ENCODE assay signal across 28 cellular contexts in the genomic region with DNA sequence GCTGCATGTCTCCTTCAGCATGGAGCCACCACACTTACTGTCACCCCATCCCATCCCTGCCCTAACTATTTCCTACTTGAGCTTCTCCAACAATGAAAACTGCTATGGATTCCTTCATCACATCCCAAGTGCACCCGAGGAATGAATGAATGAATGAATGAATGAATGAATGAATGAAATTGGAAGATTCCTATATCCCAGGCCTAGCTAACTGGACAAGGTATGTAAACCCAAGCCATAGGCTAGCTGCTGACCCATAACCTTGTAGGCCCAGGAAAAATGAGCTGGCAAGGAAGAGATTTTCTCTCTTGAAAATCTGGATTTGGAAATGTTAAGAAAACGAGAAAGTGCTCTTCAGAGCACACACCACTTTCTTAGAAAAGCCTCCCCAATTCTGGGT.
"Had no signal": no experiment of that assay in that cellular context is flagged by ENCODE, and none has a peak within 500 bp of the region (broad histone marks: within the 10 kb centered on the region; RNA-seq: fewer than 3 reads in every experiment).

No MANE protein-coding gene starts in this region.

- H3K4me3 ChIP-seq: adrenal gland, breast epithelium, MG63, Peyer's patch, SJCRH30 had no signal

- H3K9me3 Mint-ChIP-seq: activated CD8-positive, alpha-beta T cell treated with anti-CD3 and anti-CD28 coated beads for 36 hours; activated naive CD8-positive, alpha-beta T cell treated with anti-CD3 and anti-CD28 coated beads, Interleukin-2, amount 10 ng/mL, durations not matched to agents 7 days and 5 days; activated T-cell treated with anti-CD3 and anti-CD28 coated beads, Interleukin-2, amount 50 U/mL, for 72 hours; T-helper 1 cell treated with Interleukin-12 subunit alpha and Interleukin-12 subunit beta and Interleukin-4 antibody, amounts not matched to agents 30 μg/mL and 1 μg/mL, for 36 hours had no signal

- H3K4me2 ChIP-seq: SK-N-SH had no signal

- H3K27me3 ChIP-seq: adrenal gland, breast epithelium, MG63, Peyer's patch had no signal

- H3K27ac ChIP-seq: adrenal gland, breast epithelium, Peyer's patch, RWPE1, SJCRH30 had no signal

- H3K27ac Mint-ChIP-seq: activated CD8-positive, alpha-beta T cell treated with anti-CD3 and anti-CD28 coated beads for 36 hours; activated naive CD8-positive, alpha-beta T cell treated with anti-CD3 and anti-CD28 coated beads, Interleukin-2, amount 10 ng/mL, durations not matched to agents 7 days and 5 days; activated T-cell treated with anti-CD3 and anti-CD28 coated beads, Interleukin-2, amount 50 U/mL, for 72 hours; T-helper 1 cell treated with Interleukin-12 subunit alpha and Interleukin-12 subunit beta and Interleukin-4 antibody, amounts not matched to agents 30 μg/mL and 1 μg/mL, for 36 hours had no signal

- H3K36me3 Mint-ChIP-seq: activated naive CD8-positive, alpha-beta T cell treated with anti-CD3 and anti-CD28 coated beads, Interleukin-2, amount 10 ng/mL, durations not matched to agents 7 days and 5 days had no signal

- ATAC-seq: activated CD4-positive, CD25-positive, alpha-beta regulatory T cell treated with anti-CD3 and anti-CD28 coated beads, Interleukin-2, amount 50 U/mL, for 24 hours; activated CD8-positive, alpha-beta T cell treated with anti-CD3 and anti-CD28 coated beads for 36 hours; activated T-cell treated with anti-CD3 and anti-CD28 coated beads, Interleukin-2, amount 50 U/mL, for 72 hours had no signal

- DNase-seq: activated CD4-positive, alpha-beta T cell treated with anti-CD3 and anti-CD28 coated beads for 4 hours; activated CD8-positive, alpha-beta memory T cell treated with anti-CD3 and anti-CD28 coated beads, Interleukin-2, amount 50 U/mL, for 4 hours; activated CD8-positive, alpha-beta T cell treated with anti-CD3 and anti-CD28 coated beads for 36 hours; activated naive CD4-positive, alpha-beta T cell treated with anti-CD3 and anti-CD28 coated beads, Interleukin-2, amount 50 U/mL, for 16 hours; activated naive CD8-positive, alpha-beta T cell treated with anti-CD3 and anti-CD28 coated beads, Interleukin-2, amount 10 ng/mL, durations not matched to agents 7 days and 5 days; activated T-cell treated with anti-CD3 and anti-CD28 coated beads, Interleukin-2, amount 50 U/mL, for 72 hours; adrenal gland; anterior cingulate cortex; central memory CD4-positive, alpha-beta T cell; MG63; MV-4-11; NCI-H1092 treated with DMSO at 0.1 percent for 48 hours; NCI-H1417 treated with DMSO at 0.1 percent for 48 hours; NCI-H1694; NCI-H2029 treated with DMSO at 0.1 percent for 48 hours; NCI-H345; NCI-H510A; NCI-H526 treated with DMSO at 0.1 percent for 48 hours; NCI-H82; OCI-M1; Peyer's patch; Right ventricle myocardium superior; SJCRH30; SK-N-SH had no signal

- H3K4me3 Mint-ChIP-seq: activated CD8-positive, alpha-beta T cell treated with anti-CD3 and anti-CD28 coated beads for 36 hours; activated naive CD8-positive, alpha-beta T cell treated with anti-CD3 and anti-CD28 coated beads, Interleukin-2, amount 10 ng/mL, durations not matched to agents 7 days and 5 days; activated T-cell treated with anti-CD3 and anti-CD28 coated beads, Interleukin-2, amount 50 U/mL, for 72 hours; T-helper 1 cell treated with Interleukin-12 subunit alpha and Interleukin-12 subunit beta and Interleukin-4 antibody, amounts not matched to agents 30 μg/mL and 1 μg/mL, for 36 hours had no signal

- H3K9ac ChIP-seq: SK-N-SH had no signal

- H3K9me3 ChIP-seq: adrenal gland, breast epithelium, MG63, Peyer's patch, SJCRH30, SK-N-SH had no signal

- H3K4me1 ChIP-seq: adrenal gland, breast epithelium, Peyer's patch, SJCRH30 had no signal

- H3K36me3 ChIP-seq: adrenal gland, breast epithelium, MG63, Peyer's patch, SJCRH30 had no signal
